15 cellular contexts compared by ENCODE assay signal in genomic region chr12:88834226-88834625, GRCh38.
"Had no signal": no experiment of that assay in that cellular context is flagged by ENCODE, and none has a peak within 500 bp of the region (broad histone marks: within the 10 kb centered on the region; RNA-seq: fewer than 3 reads in every experiment).

No MANE protein-coding gene starts in this region.

- H3K4me1 Mint-ChIP-seq: nephron; stimulated activated naive CD8-positive, alpha-beta T cell treated with anti-CD3 and anti-CD28 coated beads, Interleukin-15, amount 100 ng/mL, for 72 hours; T-cell had no signal

- H3K27ac ChIP-seq: heart left ventricle, left ventricle myocardium inferior, thoracic aorta, VCaP had no signal

- DNase-seq: activated CD4-positive, alpha-beta memory T cell treated with anti-CD3 and anti-CD28 coated beads for 36 hours; activated effector memory CD4-positive, alpha-beta T cell treated with anti-CD3 and anti-CD28 coated beads, Interleukin-2, amount 50 U/mL, for 16 hours; activated T-cell treated with anti-CD3 and anti-CD28 coated beads, Interleukin-2, amount 50 U/mL, for 4 hours; amygdala; heart left ventricle; left ventricle myocardium inferior; stimulated activated CD4-positive, alpha-beta T cell treated with anti-CD3 and anti-CD28 coated beads, Interleukin-15, amount 100 ng/mL, for 24 hours; stimulated activated CD4-positive, alpha-beta T cell treated with anti-CD3 and anti-CD28 coated beads, Interleukin-4, amount 100 ng/mL, for 24 hours; stimulated activated naive CD8-positive, alpha-beta T cell treated with anti-CD3 and anti-CD28 coated beads, Interleukin-15, amount 100 ng/mL, for 72 hours; T-cell; T1000 had no signal

- H3K4me3 ChIP-seq: heart left ventricle, left ventricle myocardium inferior, thoracic aorta had no signal

- H3K36me3 ChIP-seq: heart left ventricle, left ventricle myocardium inferior, thoracic aorta had no signal

- H3K4me3 Mint-ChIP-seq: activated CD4-positive, alpha-beta memory T cell treated with anti-CD3 and anti-CD28 coated beads for 36 hours; activated T-cell treated with anti-CD3 and anti-CD28 coated beads, Interleukin-2, amount 50 U/mL, for 4 hours; nephron; stimulated activated naive CD8-positive, alpha-beta T cell treated with anti-CD3 and anti-CD28 coated beads, Interleukin-15, amount 100 ng/mL, for 72 hours; T-cell had no signal

- H3K27ac Mint-ChIP-seq: activated CD4-positive, alpha-beta memory T cell treated with anti-CD3 and anti-CD28 coated beads for 36 hours; activated naive CD4-positive, alpha-beta T cell treated with anti-CD3 and anti-CD28 coated beads, Interleukin-2, amount 50 U/mL, for 72 hours; nephron; stimulated activated naive CD8-positive, alpha-beta T cell treated with anti-CD3 and anti-CD28 coated beads, Interleukin-15, amount 100 ng/mL, for 72 hours; T-cell had no signal

- ATAC-seq: activated naive CD4-positive, alpha-beta T cell treated with anti-CD3 and anti-CD28 coated beads, Interleukin-2, amount 50 U/mL, for 72 hours; activated T-cell treated with anti-CD3 and anti-CD28 coated beads, Interleukin-2, amount 50 U/mL, for 4 hours; heart left ventricle; stimulated activated naive CD8-positive, alpha-beta T cell treated with anti-CD3 and anti-CD28 coated beads, Interleukin-15, amount 100 ng/mL, for 72 hours; T-cell had no signal

- H3K4me1 ChIP-seq: left ventricle myocardium inferior had no signal

- H3K36me3 Mint-ChIP-seq: activated CD4-positive, alpha-beta memory T cell treated with anti-CD3 and anti-CD28 coated beads for 36 hours; activated naive CD4-positive, alpha-beta T cell treated with anti-CD3 and anti-CD28 coated beads, Interleukin-2, amount 50 U/mL, for 72 hours; T-cell had no signal

- H3K27me3 Mint-ChIP-seq: activated CD4-positive, alpha-beta memory T cell treated with anti-CD3 and anti-CD28 coated beads for 36 hours; stimulated activated naive CD8-positive, alpha-beta T cell treated with anti-CD3 and anti-CD28 coated beads, Interleukin-15, amount 100 ng/mL, for 72 hours; T-cell had no signal
